ENCODE assay signal across 26 cellular contexts in the genomic region with DNA sequence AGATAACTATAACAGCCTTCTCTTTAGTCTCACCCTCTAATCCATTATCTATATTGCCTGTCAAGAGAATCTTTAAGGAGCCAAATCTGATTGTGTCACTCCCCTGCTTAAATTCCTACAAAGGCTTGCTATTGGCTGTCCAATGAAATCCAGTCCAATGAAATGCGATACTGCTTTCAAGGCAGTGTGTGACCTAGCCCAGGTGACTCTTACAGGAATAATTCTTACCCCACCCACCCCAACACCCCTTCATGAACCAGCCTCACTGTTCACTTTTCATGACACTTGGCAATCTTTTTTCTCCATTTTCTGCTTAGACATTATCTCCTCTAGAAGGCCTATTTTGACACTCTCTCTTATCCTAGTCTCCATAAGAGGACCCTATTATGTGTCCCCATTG.
DNase-seq lines count a peak whose midpoint lies in the region; ATAC-seq, FAIRE-seq and TF ChIP-seq lines count a peak whose summit lies in the region.
"Had no signal": no experiment of that assay in that cellular context is flagged by ENCODE, and none has a peak within 500 bp of the region (broad histone marks: within the 10 kb centered on the region; RNA-seq: fewer than 3 reads in every experiment).

No MANE protein-coding gene starts in this region.

- no peaks in the 10 kb centered on the region for H3K27me3 Mint-ChIP-seq in dendritic cell treated with granulocyte-macrophage colony-stimulating factor and Interleukin-4, amounts not matched to agents 40 ng/mL and 50 ng/mL, for 4 days
- H3K27me3 Mint-ChIP-seq: activated naive CD4-positive, alpha-beta T cell treated with anti-CD3 and anti-CD28 coated beads, Interleukin-2, amount 10 ng/mL, durations not matched to agents 7 days and 5 days; activated T-cell treated with anti-CD3 and anti-CD28 coated beads, Interleukin-2, amount 50 U/mL, for 24 hours; T-cell had no signal

- no peak overlapping the region for H3K4me3 ChIP-seq in pancreas
- H3K4me3 ChIP-seq: sigmoid colon, vagina had no signal

- intact Hi-C loops in dendritic cell treated with granulocyte-macrophage colony-stimulating factor and Interleukin-4, amounts not matched to agents 40 ng/mL and 50 ng/mL, for 4 days (cut with micrococcal nuclease), result no loop called here
- intact Hi-C loops in pancreas (cut with DNase I), result no loop called here

- no peaks in the 10 kb centered on the region for H3K36me3 ChIP-seq in pancreas
- H3K36me3 ChIP-seq: sigmoid colon, vagina had no signal

- H3K9me3 Mint-ChIP-seq in dendritic cell treated with granulocyte-macrophage colony-stimulating factor and Interleukin-4, amounts not matched to agents 40 ng/mL and 50 ng/mL, for 4 days, result no peaks in the 10 kb centered on the region
- H3K9me3 Mint-ChIP-seq: activated naive CD4-positive, alpha-beta T cell treated with anti-CD3 and anti-CD28 coated beads, Interleukin-2, amount 10 ng/mL, durations not matched to agents 7 days and 5 days; T-cell had no signal

- no peak for FAIRE-seq in pancreas (lab: Jason Lieb, UNC)
- FAIRE-seq: TTC549 had no signal

- peak; percentile 49 to 81 (median 62) for ATAC-seq in pancreas
- ATAC-seq: activated CD8-positive, alpha-beta T cell treated with anti-CD3 and anti-CD28 coated beads, Interleukin-2, amount 10 ng/mL, durations not matched to agents 7 days and 5 days; left ventricle myocardium superior; T-cell had no signal

- H3K27ac Mint-ChIP-seq in dendritic cell treated with granulocyte-macrophage colony-stimulating factor and Interleukin-4, amounts not matched to agents 40 ng/mL and 50 ng/mL, for 4 days, result peak overlapping the region; percentile 43
- H3K27ac Mint-ChIP-seq: activated CD8-positive, alpha-beta T cell treated with anti-CD3 and anti-CD28 coated beads, Interleukin-2, amount 10 ng/mL, durations not matched to agents 7 days and 5 days; activated naive CD4-positive, alpha-beta T cell treated with anti-CD3 and anti-CD28 coated beads, Interleukin-2, amount 10 ng/mL, durations not matched to agents 7 days and 5 days; activated T-cell treated with anti-CD3 and anti-CD28 coated beads, Interleukin-2, amount 50 U/mL, for 24 hours; CD4-positive, CD25-positive, alpha-beta regulatory T cell; progenitor cell of endocrine pancreas; T-cell had no signal

- no peak for TF ChIP-seq CTCF in pancreas (IDR thresholded peaks at IDR 0.05)

- no peaks in the 10 kb centered on the region for H3K36me3 Mint-ChIP-seq in dendritic cell treated with granulocyte-macrophage colony-stimulating factor and Interleukin-4, amounts not matched to agents 40 ng/mL and 50 ng/mL, for 4 days (ENCODE audit: low read depth)
- H3K36me3 Mint-ChIP-seq: activated naive CD4-positive, alpha-beta T cell treated with anti-CD3 and anti-CD28 coated beads, Interleukin-2, amount 10 ng/mL, durations not matched to agents 7 days and 5 days; CD4-positive, CD25-positive, alpha-beta regulatory T cell; T-cell had no signal

- no peak overlapping the region for H3K4me3 Mint-ChIP-seq in dendritic cell treated with granulocyte-macrophage colony-stimulating factor and Interleukin-4, amounts not matched to agents 40 ng/mL and 50 ng/mL, for 4 days
- H3K4me3 Mint-ChIP-seq: activated CD8-positive, alpha-beta T cell treated with anti-CD3 and anti-CD28 coated beads, Interleukin-2, amount 10 ng/mL, durations not matched to agents 7 days and 5 days; activated naive CD4-positive, alpha-beta T cell treated with anti-CD3 and anti-CD28 coated beads, Interleukin-2, amount 10 ng/mL, durations not matched to agents 7 days and 5 days; activated T-cell treated with anti-CD3 and anti-CD28 coated beads, Interleukin-2, amount 50 U/mL, for 24 hours; CD4-positive, CD25-positive, alpha-beta regulatory T cell; T-cell had no signal

- WGBS in pancreas, 2 donors, result 35 to 51% methylated on average over 1 of the region's 1 CpG

- H3K27me3 ChIP-seq in pancreas, result no peaks in the 10 kb centered on the region
- H3K27me3 ChIP-seq: sigmoid colon, vagina had no signal

- H3K9me3 ChIP-seq in pancreas, result no peaks in the 10 kb centered on the region
- H3K9me3 ChIP-seq: sigmoid colon, vagina had no signal

- peaks cover 16% of the 10 kb centered on the region for H3K4me1 Mint-ChIP-seq in dendritic cell treated with granulocyte-macrophage colony-stimulating factor and Interleukin-4, amounts not matched to agents 40 ng/mL and 50 ng/mL, for 4 days (ENCODE audit: low read depth)
- H3K4me1 Mint-ChIP-seq: activated naive CD4-positive, alpha-beta T cell treated with anti-CD3 and anti-CD28 coated beads, Interleukin-2, amount 10 ng/mL, durations not matched to agents 7 days and 5 days; CD4-positive, CD25-positive, alpha-beta regulatory T cell; T-cell had no signal

- H3K27ac ChIP-seq in pancreas, result peak overlapping the region; percentile 46 to 80 (median 62)
- H3K27ac ChIP-seq: sigmoid colon, vagina had no signal

- H3K4me1 ChIP-seq in pancreas, result peaks cover 11 to 45% (median 21%) of the 10 kb centered on the region in 3 donors

- DNase-seq in ELR (ENCODE audit: low read depth), result peak; percentile 8
- peak; percentile 35 for DNase-seq in M059J (ENCODE audit: low read depth)
- peak in 1 of 6 donors; percentile 20 for DNase-seq in pancreas
- no peak for DNase-seq in NCI-H1417 treated with DMSO at 0.1 percent for 48 hours (lab: John Stamatoyannopoulos, UW)
- DNase-seq in SKM-1 treated with dmso at 0.1 percent for 144 hours (lab: John Stamatoyannopoulos, UW; ENCODE audit: unreplicated experiment), result no peak
- DNase-seq in activated gamma-delta T cell treated with Interleukin-2 at 50 U/mL for 16 hours, result no peak
- DNase-seq: activated CD4-positive, alpha-beta T cell treated with anti-CD3 and anti-CD28 coated beads for 1 hour; activated CD8-positive, alpha-beta T cell treated with anti-CD3 and anti-CD28 coated beads, Interleukin-2, amount 10 ng/mL, durations not matched to agents 7 days and 5 days; activated naive CD4-positive, alpha-beta T cell treated with anti-CD3 and anti-CD28 coated beads, Interleukin-2, amount 10 ng/mL, durations not matched to agents 7 days and 5 days; activated T-cell treated with anti-CD3 and anti-CD28 coated beads, Interleukin-2, amount 50 U/mL, for 24 hours; amygdala; caudate nucleus; CD4-positive, CD25-positive, alpha-beta regulatory T cell; DMS153; left ventricle myocardium superior; NCI-H1417; NCI-H82; OCI-M1; SIG-M5; sigmoid colon; substantia nigra; T-cell had no signal

Comparison
In these comparisons a context has a peak if more than half of its experiments do, and no peak if none do; other contexts are left out.
1. DNase-seq: peak in ELR (single experiment) and M059J (single experiment); none in NCI-H1417 treated with DMSO at 0.1 percent for 48 hours (single experiment), SKM-1 treated with dmso at 0.1 percent for 144 hours (single experiment) and activated gamma-delta T cell treated with Interleukin-2 at 50 U/mL for 16 hours (single experiment).